2 cellular contexts compared by ENCODE assay signal in the genomic region with DNA sequence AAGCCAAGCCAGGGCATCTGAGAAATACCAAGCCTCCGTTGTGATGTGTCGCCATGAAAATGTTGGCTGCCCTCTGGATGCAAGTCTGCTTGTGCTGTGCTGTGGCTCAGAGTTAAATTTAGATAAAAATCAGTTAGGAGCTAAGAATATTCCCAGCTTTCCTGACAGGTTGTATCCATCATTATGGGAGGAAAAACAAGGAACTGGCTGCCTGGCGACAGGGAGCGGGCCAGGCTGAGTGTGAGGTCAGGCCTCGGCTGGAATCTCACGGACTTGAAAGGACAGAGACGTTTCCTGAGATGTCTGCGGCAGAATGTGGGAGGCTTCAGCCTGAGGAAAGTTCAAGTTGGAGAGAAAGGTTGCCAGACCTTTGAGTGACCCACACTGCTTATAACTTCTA.
TF ChIP-seq lines count a peak whose summit lies in the region.

No MANE protein-coding gene starts in this region.

TF ChIP-seq in liver, 16 proteins besides CTCF, POLR2A, EP300 and RAD21 (continued from another document):
- TF ChIP-seq, protein P1, sequence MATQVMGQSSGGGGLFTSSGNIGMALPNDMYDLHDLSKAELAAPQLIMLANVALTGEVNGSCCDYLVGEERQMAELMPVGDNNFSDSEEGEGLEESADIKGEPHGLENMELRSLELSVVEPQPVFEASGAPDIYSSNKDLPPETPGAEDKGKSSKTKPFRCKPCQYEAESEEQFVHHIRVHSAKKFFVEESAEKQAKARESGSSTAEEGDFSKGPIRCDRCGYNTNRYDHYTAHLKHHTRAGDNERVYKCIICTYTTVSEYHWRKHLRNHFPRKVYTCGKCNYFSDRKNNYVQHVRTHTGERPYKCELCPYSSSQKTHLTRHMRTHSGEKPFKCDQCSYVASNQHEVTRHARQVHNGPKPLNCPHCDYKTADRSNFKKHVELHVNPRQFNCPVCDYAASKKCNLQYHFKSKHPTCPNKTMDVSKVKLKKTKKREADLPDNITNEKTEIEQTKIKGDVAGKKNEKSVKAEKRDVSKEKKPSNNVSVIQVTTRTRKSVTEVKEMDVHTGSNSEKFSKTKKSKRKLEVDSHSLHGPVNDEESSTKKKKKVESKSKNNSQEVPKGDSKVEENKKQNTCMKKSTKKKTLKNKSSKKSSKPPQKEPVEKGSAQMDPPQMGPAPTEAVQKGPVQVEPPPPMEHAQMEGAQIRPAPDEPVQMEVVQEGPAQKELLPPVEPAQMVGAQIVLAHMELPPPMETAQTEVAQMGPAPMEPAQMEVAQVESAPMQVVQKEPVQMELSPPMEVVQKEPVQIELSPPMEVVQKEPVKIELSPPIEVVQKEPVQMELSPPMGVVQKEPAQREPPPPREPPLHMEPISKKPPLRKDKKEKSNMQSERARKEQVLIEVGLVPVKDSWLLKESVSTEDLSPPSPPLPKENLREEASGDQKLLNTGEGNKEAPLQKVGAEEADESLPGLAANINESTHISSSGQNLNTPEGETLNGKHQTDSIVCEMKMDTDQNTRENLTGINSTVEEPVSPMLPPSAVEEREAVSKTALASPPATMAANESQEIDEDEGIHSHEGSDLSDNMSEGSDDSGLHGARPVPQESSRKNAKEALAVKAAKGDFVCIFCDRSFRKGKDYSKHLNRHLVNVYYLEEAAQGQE (IDR thresholded peaks at IDR 0.05) = no peak
- TF ChIP-seq JUND (IDR thresholded peaks at IDR 0.05) (no peak), ZBTB33 (IDR thresholded peaks at IDR 0.05) (no peak), HNF4A (conservative IDR thresholded peaks at IDR 0.05) (no peak), NR2F2 (IDR thresholded peaks at IDR 0.05) (no peak), ATF3 (IDR thresholded peaks at IDR 0.05) (no peak), HNF4G (IDR thresholded peaks at IDR 0.05) (no peak)
- TF ChIP-seq, protein P2, sequence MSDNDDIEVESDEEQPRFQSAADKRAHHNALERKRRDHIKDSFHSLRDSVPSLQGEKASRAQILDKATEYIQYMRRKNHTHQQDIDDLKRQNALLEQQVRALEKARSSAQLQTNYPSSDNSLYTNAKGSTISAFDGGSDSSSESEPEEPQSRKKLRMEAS (IDR thresholded peaks at IDR 0.05) = no peak
TF ChIP-seq in liver: peak in this region for 0.

TF ChIP-seq in HepG2, 621 proteins besides CTCF, POLR2A, EP300 and RAD21 (continued from another document):
- TF ChIP-seq, protein P3, sequence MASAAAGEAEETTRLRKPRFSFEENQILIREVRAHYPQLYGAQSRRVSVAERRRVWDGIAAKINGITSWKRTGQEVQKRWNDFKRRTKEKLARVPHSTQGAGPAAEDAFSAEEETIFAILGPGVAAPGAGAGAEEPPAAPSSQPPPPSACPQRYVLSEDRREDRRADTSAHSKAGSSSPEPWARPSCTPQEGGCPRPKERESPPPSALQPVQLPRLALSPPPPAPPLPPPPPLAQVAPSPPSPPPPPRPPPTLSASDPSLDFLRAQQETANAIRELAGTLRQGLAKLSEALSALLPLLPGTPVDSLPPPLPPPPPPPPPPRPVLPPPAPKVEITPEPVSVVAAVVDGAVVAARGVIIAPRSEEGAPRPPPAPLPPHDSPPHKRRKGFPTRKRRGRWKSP (CRISPR knock-in tag; IDR thresholded peaks at IDR 0.05) = no peak
- TF ChIP-seq, protein P4, sequence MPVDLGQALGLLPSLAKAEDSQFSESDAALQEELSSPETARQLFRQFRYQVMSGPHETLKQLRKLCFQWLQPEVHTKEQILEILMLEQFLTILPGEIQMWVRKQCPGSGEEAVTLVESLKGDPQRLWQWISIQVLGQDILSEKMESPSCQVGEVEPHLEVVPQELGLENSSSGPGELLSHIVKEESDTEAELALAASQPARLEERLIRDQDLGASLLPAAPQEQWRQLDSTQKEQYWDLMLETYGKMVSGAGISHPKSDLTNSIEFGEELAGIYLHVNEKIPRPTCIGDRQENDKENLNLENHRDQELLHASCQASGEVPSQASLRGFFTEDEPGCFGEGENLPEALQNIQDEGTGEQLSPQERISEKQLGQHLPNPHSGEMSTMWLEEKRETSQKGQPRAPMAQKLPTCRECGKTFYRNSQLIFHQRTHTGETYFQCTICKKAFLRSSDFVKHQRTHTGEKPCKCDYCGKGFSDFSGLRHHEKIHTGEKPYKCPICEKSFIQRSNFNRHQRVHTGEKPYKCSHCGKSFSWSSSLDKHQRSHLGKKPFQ (CRISPR knock-in tag; IDR thresholded peaks at IDR 0.05; ENCODE audit: insufficient replicate concordance) = no peak
- TF ChIP-seq RFXANK (CRISPR knock-in tag; IDR thresholded peaks at IDR 0.05) = no peak
- TF ChIP-seq, protein P5, sequence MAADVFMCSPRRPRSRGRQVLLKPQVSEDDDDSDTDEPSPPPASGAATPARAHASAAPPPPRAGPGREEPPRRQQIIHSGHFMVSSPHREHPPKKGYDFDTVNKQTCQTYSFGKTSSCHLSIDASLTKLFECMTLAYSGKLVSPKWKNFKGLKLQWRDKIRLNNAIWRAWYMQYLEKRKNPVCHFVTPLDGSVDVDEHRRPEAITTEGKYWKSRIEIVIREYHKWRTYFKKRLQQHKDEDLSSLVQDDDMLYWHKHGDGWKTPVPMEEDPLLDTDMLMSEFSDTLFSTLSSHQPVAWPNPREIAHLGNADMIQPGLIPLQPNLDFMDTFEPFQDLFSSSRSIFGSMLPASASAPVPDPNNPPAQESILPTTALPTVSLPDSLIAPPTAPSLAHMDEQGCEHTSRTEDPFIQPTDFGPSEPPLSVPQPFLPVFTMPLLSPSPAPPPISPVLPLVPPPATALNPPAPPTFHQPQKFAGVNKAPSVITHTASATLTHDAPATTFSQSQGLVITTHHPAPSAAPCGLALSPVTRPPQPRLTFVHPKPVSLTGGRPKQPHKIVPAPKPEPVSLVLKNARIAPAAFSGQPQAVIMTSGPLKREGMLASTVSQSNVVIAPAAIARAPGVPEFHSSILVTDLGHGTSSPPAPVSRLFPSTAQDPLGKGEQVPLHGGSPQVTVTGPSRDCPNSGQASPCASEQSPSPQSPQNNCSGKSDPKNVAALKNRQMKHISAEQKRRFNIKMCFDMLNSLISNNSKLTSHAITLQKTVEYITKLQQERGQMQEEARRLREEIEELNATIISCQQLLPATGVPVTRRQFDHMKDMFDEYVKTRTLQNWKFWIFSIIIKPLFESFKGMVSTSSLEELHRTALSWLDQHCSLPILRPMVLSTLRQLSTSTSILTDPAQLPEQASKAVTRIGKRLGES (CRISPR knock-in tag; IDR thresholded peaks at IDR 0.05; ENCODE audit: borderline replicate concordance) = no peak
